In the genomic region with DNA sequence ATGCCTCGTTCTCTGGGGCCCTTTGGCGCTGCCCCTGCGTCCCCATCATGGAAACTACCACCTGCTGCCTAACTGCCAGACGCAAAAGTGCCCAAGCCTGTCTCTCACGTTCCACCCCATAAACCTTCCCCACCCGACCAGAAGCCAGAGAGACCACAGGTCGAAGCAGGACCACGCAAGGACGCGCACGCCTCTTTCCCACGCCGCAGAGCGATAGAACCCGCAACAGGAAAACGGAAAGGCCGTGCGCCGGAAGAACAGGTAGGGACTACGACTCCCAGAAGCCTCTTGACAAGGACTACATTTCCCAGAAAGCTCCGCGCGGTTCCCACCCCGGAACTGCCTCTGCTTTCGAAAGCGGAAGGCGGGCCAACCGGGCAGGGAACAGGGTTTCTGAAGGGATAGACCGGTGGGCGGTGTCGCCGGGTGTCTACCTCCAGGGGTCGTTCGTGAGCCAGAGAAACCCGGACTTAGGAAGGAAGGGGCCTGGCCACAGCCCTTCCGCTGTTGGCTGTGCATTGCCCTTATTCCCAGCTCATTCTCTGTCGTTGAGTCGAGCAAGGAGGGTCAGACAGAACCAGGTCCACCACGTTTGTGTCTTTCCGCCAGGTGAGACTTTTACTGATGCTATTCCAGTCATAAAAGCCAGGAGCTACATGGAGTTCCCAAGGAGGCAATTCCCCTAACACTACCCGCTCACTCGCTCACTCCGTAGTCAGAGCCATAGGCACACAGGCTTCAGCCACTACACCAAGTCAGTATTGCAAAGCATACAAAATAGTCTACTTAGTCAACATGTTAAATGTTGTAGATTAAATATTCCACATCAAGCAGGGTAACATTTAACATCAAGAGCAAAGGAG, we compare ENCODE assay signal across 8 cellular contexts. TPM values are rescaled to one million over a fixed set of nuclear protein-coding genes. Genes with fewer than 3 reads are reported as not detected.
A peak's percentile ranks its signal among the peaks of the same experiment; 100 is the strongest.
DNase-seq lines count a peak whose midpoint lies in the region; ATAC-seq and TF ChIP-seq lines count a peak whose summit lies in the region.

No MANE protein-coding gene starts in this region.

- no peaks in the 10 kb centered on the region for H3K9me3 Mint-ChIP-seq in nephron progenitor cell
- no peaks in the 10 kb centered on the region for H3K9me3 Mint-ChIP-seq in stimulated activated naive CD8-positive, alpha-beta T cell treated with anti-CD3 and anti-CD28 coated beads, Interleukin-15, amount 100 ng/mL, for 72 hours

- peaks cover 33% of the 10 kb centered on the region for H3K4me1 Mint-ChIP-seq in nephron progenitor cell
- H3K4me1 Mint-ChIP-seq in stimulated activated naive CD8-positive, alpha-beta T cell treated with anti-CD3 and anti-CD28 coated beads, Interleukin-15, amount 100 ng/mL, for 72 hours = peaks cover 62% of the 10 kb centered on the region

- H3K4me3 Mint-ChIP-seq in nephron progenitor cell = peak overlapping the region; percentile 98
- peak overlapping the region; percentile 95 to 98 for H3K4me3 Mint-ChIP-seq in stimulated activated naive CD8-positive, alpha-beta T cell treated with anti-CD3 and anti-CD28 coated beads, Interleukin-15, amount 100 ng/mL, for 72 hours

- H3K36me3 Mint-ChIP-seq in nephron progenitor cell (ENCODE audit: low read depth) = no peaks in the 10 kb centered on the region

- H3K4me3 ChIP-seq in fibroblast of the aortic adventitia (ENCODE audit: low read depth, low read length) = peak overlapping the region; percentile 90

- TF ChIP-seq CTCF in LNCAP (IDR thresholded peaks at IDR 0.05) (peak; percentile 58), fibroblast of the aortic adventitia (IDR thresholded peaks at IDR 0.05; ENCODE audit: insufficient read depth, low read length) (peak; percentile 80), nephron progenitor cell (IDR thresholded peaks at IDR 0.05) (peak; percentile 81)

- ATAC-seq in stimulated activated naive CD8-positive, alpha-beta T cell treated with anti-CD3 and anti-CD28 coated beads, Interleukin-15, amount 100 ng/mL, for 72 hours = peak; percentile 97

- DNase-seq in ELR (ENCODE audit: low read depth) (peak; percentile 99), GOT3 (lab: John Stamatoyannopoulos, UW) (peak; percentile 96), RPMI8226 (peak; percentile 98), fibroblast of the aortic adventitia (ENCODE audit: low read depth) (peak; percentile 98), nephron progenitor cell (peak; percentile 97)
- peak; percentile 97 for DNase-seq in activated T-helper 9 cell treated with anti-CD3 and anti-CD28 coated beads, Interleukin-2, amount 50 U/mL, for 16 hours (ENCODE audit: low read depth)
- DNase-seq in stimulated activated naive CD8-positive, alpha-beta T cell treated with anti-CD3 and anti-CD28 coated beads, Interleukin-15, amount 100 ng/mL, for 72 hours = peak; percentile 98 to 99

- H3K27ac Mint-ChIP-seq in nephron progenitor cell = peak overlapping the region; percentile 84
- peak overlapping the region; percentile 99 for H3K27ac Mint-ChIP-seq in stimulated activated naive CD8-positive, alpha-beta T cell treated with anti-CD3 and anti-CD28 coated beads, Interleukin-15, amount 100 ng/mL, for 72 hours

- H3K27me3 Mint-ChIP-seq in nephron progenitor cell (ENCODE audit: low read depth, poor library complexity) = peaks cover 8% of the 10 kb centered on the region
- H3K27me3 Mint-ChIP-seq in stimulated activated naive CD8-positive, alpha-beta T cell treated with anti-CD3 and anti-CD28 coated beads, Interleukin-15, amount 100 ng/mL, for 72 hours = no peaks in the 10 kb centered on the region

RNA-seq across cellular contexts. Expression of gene ZBTB38, which starts 56.6 kb away (rescaled TPM):
- 52.4 and 267 TPM in 2 replicates for total RNA-seq in fibroblast of the aortic adventitia (ENCODE audit: low replicate concordance)

Comparison
In these comparisons a context has a peak if more than half of its experiments do, and no peak if none do; other contexts are left out.
1. Peak in every context shown above with its lines: DNase-seq, ATAC-seq and H3K4me3 ChIP-seq.